Comparison of ENCODE assay signal across 1 cellular context in genomic region chr16:10895053-10895946, GRCh38.
A peak's percentile ranks its signal among the peaks of the same experiment; 100 is the strongest.
TF ChIP-seq lines count a peak whose summit lies in the region.

No MANE protein-coding gene starts in this region.

TF ChIP-seq in HepG2, 621 proteins besides CTCF, POLR2A, EP300 and RAD21 (continued from another document and continues in another):
- TF ChIP-seq IKZF5 (CRISPR knock-in tag; IDR thresholded peaks at IDR 0.05) (peak; percentile 85), ZNF878 (CRISPR knock-in tag; IDR thresholded peaks at IDR 0.05) (peak; percentile 88), SOX5 (CRISPR knock-in tag; IDR thresholded peaks at IDR 0.05; ENCODE audit: borderline replicate concordance) (peak; percentile 48; the same call in 1 of the 2 replicates), HCFC1 (IDR thresholded peaks at IDR 0.05; ENCODE audit: low read depth, low read length) (peak; percentile 17; the same call in 1 of the 2 replicates), ZBTB25 (CRISPR knock-in tag; IDR thresholded peaks at IDR 0.05) (peak; percentile 89), PTBP1 (IDR thresholded peaks at IDR 0.05; ENCODE audit: low read depth, low read length, poor library complexity, severe bottlenecking) (no peak), MEIS2 (CRISPR knock-in tag; IDR thresholded peaks at IDR 0.05) (peak; percentile 94), MIER3 (CRISPR knock-in tag; IDR thresholded peaks at IDR 0.05; ENCODE audit: borderline replicate concordance) (peak; percentile 84; the same call in 1 of the 2 replicates), HDAC2 (CRISPR knock-in tag; IDR thresholded peaks at IDR 0.05) (peak; percentile 87), ZSCAN25 (CRISPR knock-in tag; IDR thresholded peaks at IDR 0.05) (peak; percentile 83; the same call in 1 of the 2 replicates), JDP2 (CRISPR knock-in tag; IDR thresholded peaks at IDR 0.05; ENCODE audit: borderline replicate concordance) (peak; percentile 74; the same call in 1 of the 2 replicates), ZNF775 (CRISPR knock-in tag; IDR thresholded peaks at IDR 0.05; ENCODE audit: borderline replicate concordance) (no peak), ZSCAN30 (CRISPR knock-in tag; IDR thresholded peaks at IDR 0.05) (peak; percentile 77; the same call in 1 of the 2 replicates), PRDM10 (CRISPR knock-in tag; IDR thresholded peaks at IDR 0.05; ENCODE audit: low read depth) (0 out of 2 replicates have a peak, but pooled peaks have one; percentile 44), ZNF577 (CRISPR knock-in tag; IDR thresholded peaks at IDR 0.05; ENCODE audit: borderline replicate concordance, low read depth) (no peak), NFAT5 (CRISPR knock-in tag; IDR thresholded peaks at IDR 0.05) (peak; percentile 93; the same call in 1 of the 2 replicates), ZFP1 (CRISPR knock-in tag; IDR thresholded peaks at IDR 0.05) (0 out of 2 replicates have a peak, but pooled peaks have one; percentile 37), IRF2 (CRISPR knock-in tag; IDR thresholded peaks at IDR 0.05) (peak; percentile 83; the same call in 1 of the 2 replicates), ZNF274 (CRISPR knock-in tag; IDR thresholded peaks at IDR 0.05) (peak; percentile 96), SIN3A (IDR thresholded peaks at IDR 0.05; ENCODE audit: borderline replicate concordance, low read depth, low read length) (no peak), ZNF597 (CRISPR knock-in tag; IDR thresholded peaks at IDR 0.05) (no peak), LBX2 (CRISPR knock-in tag; IDR thresholded peaks at IDR 0.05; ENCODE audit: borderline replicate concordance) (peak; percentile 86; the same call in 1 of the 2 replicates), ARID5B (CRISPR knock-in tag; IDR thresholded peaks at IDR 0.05) (peak; percentile 61; the same call in 1 of the 2 replicates), GLI4 (CRISPR knock-in tag; IDR thresholded peaks at IDR 0.05; ENCODE audit: borderline replicate concordance) (peak; percentile 97), ZBTB7B (CRISPR knock-in tag; IDR thresholded peaks at IDR 0.05) (no peak; the same call in 1 of the 2 replicates), ZNF574 (CRISPR knock-in tag; IDR thresholded peaks at IDR 0.05) (peak; percentile 77), ISL2 (CRISPR knock-in tag; IDR thresholded peaks at IDR 0.05) (peak; percentile 59), REXO4 (CRISPR knock-in tag; IDR thresholded peaks at IDR 0.05; ENCODE audit: borderline replicate concordance) (no peak), BRCA1 (CRISPR knock-in tag; IDR thresholded peaks at IDR 0.05) (peak; percentile 97), ZNF773 (CRISPR knock-in tag; IDR thresholded peaks at IDR 0.05; ENCODE audit: borderline replicate concordance) (peak; percentile 98), BRF2 (CRISPR knock-in tag; IDR thresholded peaks at IDR 0.05) (no peak), CHD4 (IDR thresholded peaks at IDR 0.05; ENCODE audit: borderline replicate concordance, low read length) (no peak), ZNF672 (CRISPR knock-in tag; IDR thresholded peaks at IDR 0.05) (peak; percentile 80; the same call in 1 of the 2 replicates), ZFP36L1 (CRISPR knock-in tag; IDR thresholded peaks at IDR 0.05) (no peak), HNRNPLL (IDR thresholded peaks at IDR 0.05; ENCODE audit: low read depth, low read length, poor library complexity, severe bottlenecking) (no peak)
